In genomic region chr14:53953828-53954550, GRCh38 we compare ENCODE assay signal across 8 cellular contexts. TPM values are rescaled to one million over a fixed set of nuclear protein-coding genes. Genes with fewer than 3 reads are reported as not detected.
DNase-seq lines count a peak whose midpoint lies in the region; ATAC-seq and TF ChIP-seq lines count a peak whose summit lies in the region.

No MANE protein-coding gene starts in this region.

- no peaks in the 10 kb centered on the region for H3K9me3 Mint-ChIP-seq in neural crest cell

- H3K4me3 ChIP-seq in ACC112 (ENCODE audit: low read depth, low read length): peak overlapping the region; percentile 81
- peak overlapping the region; percentile 40 for H3K4me3 ChIP-seq in fibroblast of mammary gland (ENCODE audit: control insufficient read depth, low read depth, low read length)

- H3K27me3 ChIP-seq in ACC112 (ENCODE audit: insufficient read depth, low read length): peaks cover 51% of the 10 kb centered on the region

- no peak for ATAC-seq in HG03565 (IDR thresholded peaks at IDR 0.05; ENCODE audit: unreplicated experiment)
- ATAC-seq in HG02840 (IDR thresholded peaks at IDR 0.05; ENCODE audit: low FRiP score, unreplicated experiment): no peak

- H3K4me1 Mint-ChIP-seq in neural crest cell: peaks cover 43% of the 10 kb centered on the region

- no peaks in the 10 kb centered on the region for H3K36me3 ChIP-seq in ACC112 (ENCODE audit: insufficient read depth, low read length)

- no peaks in the 10 kb centered on the region for H3K4me1 ChIP-seq in ACC112 (ENCODE audit: control insufficient read depth, insufficient read depth, low read length, unreplicated experiment)

- H3K27ac Mint-ChIP-seq in neural crest cell (ENCODE audit: unreplicated experiment): no peak overlapping the region

- peak overlapping the region; percentile 92 for H3K4me3 Mint-ChIP-seq in neural crest cell

- in situ Hi-C loops in GM13977 (cut with MboI; ENCODE audit: low pct_unique_long_range_greater_than_20kb, low sequenced_read_pairs, unreplicated experiment): no loop called here

- H3K79me2 ChIP-seq in ACC112 (ENCODE audit: control insufficient read depth, insufficient read depth, low read length, unreplicated experiment): no peaks in the 10 kb centered on the region

- TF ChIP-seq CTCF in GM13977 (IDR thresholded peaks at IDR 0.05; ENCODE audit: extremely low read depth, insufficient read depth, missing control alignments) (no peak), fibroblast of mammary gland (conservative IDR thresholded peaks at IDR 0.05; ENCODE audit: control insufficient read depth, insufficient read depth, low read depth, low read length) (no peak), neural crest cell (conservative IDR thresholded peaks at IDR 0.05) (no peak)

- peak overlapping the region; percentile 91 for H2AFZ ChIP-seq in ACC112 (ENCODE audit: low read length, unreplicated experiment)

- peak; percentile 51 for DNase-seq in GM13977 (ENCODE audit: low spot score)
- DNase-seq in T1000 (lab: John Stamatoyannopoulos, UW): peak; percentile 42
- DNase-seq in fibroblast of mammary gland (ENCODE audit: low read depth): peak; percentile 22
- DNase-seq in neural crest cell (ENCODE audit: low read depth, low spot score): no peak
- no peak for DNase-seq in NCI-H146 (lab: John Stamatoyannopoulos, UW)

- H3K36me3 Mint-ChIP-seq in neural crest cell (ENCODE audit: low read depth): no peaks in the 10 kb centered on the region

- peaks cover 97% of the 10 kb centered on the region for H3K27me3 Mint-ChIP-seq in neural crest cell (ENCODE audit: low read depth)

- H3K27ac ChIP-seq in ACC112 (ENCODE audit: low read depth, low read length): no peak overlapping the region

RNA-seq across cellular contexts. Expression of gene BMP4, which starts 2.6 kb away (rescaled TPM):
- 1.1 and 1.3 TPM in 2 replicates for total RNA-seq in neural crest cell

Comparison
In these comparisons a context has a peak if more than half of its experiments do, and no peak if none do; other contexts are left out.
1. DNase-seq: peak in GM13977 (single experiment), T1000 (single experiment) and fibroblast of mammary gland (single experiment); none in neural crest cell (single experiment) and NCI-H146 (single experiment).